ENCODE assay signal across 14 cellular contexts in genomic region chr12:13277278-13277677, GRCh38.
"Had no signal": no experiment of that assay in that cellular context is flagged by ENCODE, and none has a peak within 500 bp of the region (broad histone marks: within the 10 kb centered on the region; RNA-seq: fewer than 3 reads in every experiment).

No MANE protein-coding gene starts in this region.

- DNase-seq: activated CD4-positive, alpha-beta T cell treated with anti-CD3 and anti-CD28 coated beads, Interleukin-2, amount 50 U/mL, for 4 hours; activated effector memory CD4-positive, alpha-beta T cell treated with anti-CD3 and anti-CD28 coated beads, Interleukin-2, amount 50 U/mL, for 16 hours; activated T-cell treated with anti-CD3 and anti-CD28 coated beads, Interleukin-2, amount 50 U/mL, for 1 hour; dorsolateral prefrontal cortex; esophagus squamous epithelium; foreskin melanocyte; heart left ventricle; stimulated activated CD4-positive, alpha-beta T cell treated with anti-CD3 and anti-CD28 coated beads, Interleukin-12 subunit alpha, Interleukin-12 subunit beta, amount 100 ng/mL, for 4 hours; stimulated activated naive CD8-positive, alpha-beta T cell treated with anti-CD3 and anti-CD28 coated beads, Interleukin-15, Interleukin-2, amounts not matched to agents 100 U/mL and 50 U/mL, for 24 hours; testis; upper lobe of right lung had no signal

- H3K4me3 ChIP-seq: upper lobe of right lung had no signal

- H3K9me3 ChIP-seq: esophagus squamous epithelium, heart left ventricle, testis, upper lobe of right lung had no signal

- H3K9me3 Mint-ChIP-seq: activated naive CD4-positive, alpha-beta T cell treated with anti-CD3 and anti-CD28 coated beads, Interleukin-2, amount 50 U/mL, for 72 hours; natural killer cell treated with Interleukin-12 subunit alpha and Interleukin-12 subunit beta and Interleukin-15 and Interleukin-18, amount 100 ng/mL, for 72 hours; T-helper 2 cell treated with Interferon-gamma antibody and Interleukin-4, amounts not matched to agents 5 μg/mL and 100 μg/mL, for 36 hours had no signal

- H3K4me1 ChIP-seq: upper lobe of right lung had no signal

- H3K27ac Mint-ChIP-seq: activated naive CD4-positive, alpha-beta T cell treated with anti-CD3 and anti-CD28 coated beads, Interleukin-2, amount 50 U/mL, for 72 hours; natural killer cell treated with Interleukin-12 subunit alpha and Interleukin-12 subunit beta and Interleukin-15 and Interleukin-18, amount 100 ng/mL, for 72 hours; T-helper 2 cell treated with Interferon-gamma antibody and Interleukin-4, amounts not matched to agents 5 μg/mL and 100 μg/mL, for 36 hours had no signal

- H3K36me3 Mint-ChIP-seq: activated naive CD4-positive, alpha-beta T cell treated with anti-CD3 and anti-CD28 coated beads, Interleukin-2, amount 50 U/mL, for 72 hours; natural killer cell treated with Interleukin-12 subunit alpha and Interleukin-12 subunit beta and Interleukin-15 and Interleukin-18, amount 100 ng/mL, for 72 hours had no signal

- H3K36me3 ChIP-seq: esophagus squamous epithelium, heart left ventricle, upper lobe of right lung had no signal

- H3K27me3 ChIP-seq: testis had no signal

- H3K27ac ChIP-seq: esophagus squamous epithelium, heart left ventricle, testis, upper lobe of right lung had no signal

- H3K4me3 Mint-ChIP-seq: natural killer cell treated with Interleukin-12 subunit alpha and Interleukin-12 subunit beta and Interleukin-15 and Interleukin-18, amount 100 ng/mL, for 72 hours; T-helper 2 cell treated with Interferon-gamma antibody and Interleukin-4, amounts not matched to agents 5 μg/mL and 100 μg/mL, for 36 hours had no signal
